ENCODE assay signal across 15 cellular contexts in the genomic region with DNA sequence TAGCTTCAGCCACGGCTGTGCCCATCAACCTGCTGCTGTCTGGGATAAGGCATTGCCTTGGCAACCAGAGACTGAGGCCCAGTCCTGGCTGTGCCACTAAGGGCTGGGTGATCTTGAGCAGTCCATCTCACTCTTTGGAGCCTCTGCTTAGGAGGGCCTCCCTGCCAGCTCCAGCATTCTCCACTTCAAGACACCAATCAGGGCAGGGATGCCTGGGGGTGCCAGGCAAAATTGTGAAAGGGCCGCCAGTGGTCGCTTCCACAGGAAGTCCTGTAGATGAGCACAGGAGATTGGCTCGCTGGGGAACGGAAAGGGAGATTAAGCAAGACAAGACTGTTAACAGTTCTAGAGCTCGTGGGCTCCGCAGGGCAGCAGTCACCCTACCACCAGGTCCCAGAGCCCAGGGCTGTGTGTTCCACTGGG. TPM values are rescaled to one million over a fixed set of nuclear protein-coding genes. Genes with fewer than 3 reads are reported as not detected.
A peak's percentile ranks its signal among the peaks of the same experiment; 100 is the strongest.
DNase-seq lines count a peak whose midpoint lies in the region; ATAC-seq and TF ChIP-seq lines count a peak whose summit lies in the region.
"Had no signal": no experiment of that assay in that cellular context is flagged by ENCODE, and none has a peak within 500 bp of the region (broad histone marks: within the 10 kb centered on the region; RNA-seq: fewer than 3 reads in every experiment).

Gene RAB44, plus strand, starts transcription at position 346 of the 423 bp plus-strand sequence. CDS start 6,410 bp downstream, outside the sequence.

- no peaks in the 10 kb centered on the region for H3K9me3 Mint-ChIP-seq in activated naive CD4-positive, alpha-beta T cell treated with anti-CD3 and anti-CD28 coated beads, Interleukin-2, amount 10 ng/mL, durations not matched to agents 7 days and 5 days
- H3K9me3 Mint-ChIP-seq: WTC11 had no signal

- 95 to 96% methylated on average over 7 of the region's 7 CpGs for WGBS in aorta, 2 donors

- H3K4me1 Mint-ChIP-seq in activated naive CD4-positive, alpha-beta T cell treated with anti-CD3 and anti-CD28 coated beads, Interleukin-2, amount 10 ng/mL, durations not matched to agents 7 days and 5 days = peaks cover 44% of the 10 kb centered on the region

- CTCF ChIA-PET in activated naive CD4-positive, alpha-beta T cell treated with anti-CD3 and anti-CD28 coated beads, Interleukin-2, amount 10 ng/mL, durations not matched to agents 7 days and 5 days (lab: Charles Lee) = interaction anchor here (0.7 kb wide), 1 partner anchor 82 kb away, joined by 3 read pairs; no protein-coding TSS in a partner anchor

- H3K27ac Mint-ChIP-seq in activated naive CD4-positive, alpha-beta T cell treated with anti-CD3 and anti-CD28 coated beads, Interleukin-2, amount 10 ng/mL, durations not matched to agents 7 days and 5 days = peak within 1 kb of the TSS; percentile 43
- H3K27ac Mint-ChIP-seq: WTC11 had no signal

- H3K4me3 ChIP-seq in lower lobe of right lung = no peak within 1 kb of the TSS
- no peak within 1 kb of the TSS for H3K4me3 ChIP-seq in aorta (ENCODE audit: low read length in 2 of 2)
- H3K4me3 ChIP-seq: left ventricle myocardium inferior had no signal

- ATAC-seq in lower lobe of right lung (peak; percentile 25 to 47), aorta (ENCODE audit: low FRiP score) (no peak), HG02571 (IDR thresholded peaks at IDR 0.05; ENCODE audit: unreplicated experiment) (no peak), GM18505 (IDR thresholded peaks at IDR 0.05; ENCODE audit: unreplicated experiment) (no peak)
- ATAC-seq: WTC11 had no signal

- DNase-seq in activated naive CD4-positive, alpha-beta T cell treated with anti-CD3 and anti-CD28 coated beads, Interleukin-2, amount 10 ng/mL, durations not matched to agents 7 days and 5 days = no peak
- no peak for DNase-seq in activated naive CD4-positive, alpha-beta T cell treated with Interleukin-2 at 50 U/mL for 16 hours
- DNase-seq in SKM-1 treated with dmso at 0.1 percent for 144 hours (lab: John Stamatoyannopoulos, UW; ENCODE audit: unreplicated experiment) = peak; percentile 91
- DNase-seq in lower lobe of right lung = peak; percentile 54
- peak; percentile 38 to 52 for DNase-seq in aorta
- DNase-seq in NCI-H526 treated with DMSO at 0.1 percent for 48 hours (lab: John Stamatoyannopoulos, UW) = no peak
- DNase-seq: ACHN; activated CD8-positive, alpha-beta memory T cell treated with anti-CD3 and anti-CD28 coated beads, Interleukin-2, amount 50 U/mL, for 4 hours; anterior cingulate cortex; left ventricle myocardium inferior had no signal

- H3K9me3 ChIP-seq in lower lobe of right lung (no peaks in the 10 kb centered on the region), aorta (ENCODE audit: control insufficient read depth, low read length) (no peaks in the 10 kb centered on the region)
- H3K9me3 ChIP-seq: left ventricle myocardium inferior had no signal

- no peak for TF ChIP-seq CTCF in lower lobe of right lung (IDR thresholded peaks at IDR 0.05)

- H3K36me3 ChIP-seq in lower lobe of right lung = no peaks in the 10 kb centered on the region
- H3K36me3 ChIP-seq in aorta (ENCODE audit: control insufficient read depth in 1 of 2, insufficient read depth in 2 of 2, low read length in 1 of 2) = no peaks in the 10 kb centered on the region
- H3K36me3 ChIP-seq: left ventricle myocardium inferior had no signal

- H3K4me1 ChIP-seq in lower lobe of right lung = peaks cover 8% of the 10 kb centered on the region
- H3K4me1 ChIP-seq in aorta (ENCODE audit: control insufficient read depth in 1 of 2, insufficient read depth in 2 of 2, low read length in 2 of 2) = no peaks in the 10 kb centered on the region

- intact Hi-C loops in lower lobe of right lung (cut with DNase I) = no loop called here
- intact Hi-C loops in aorta (cut with DNase I) = no loop called here

- no peaks in the 10 kb centered on the region for H3K36me3 Mint-ChIP-seq in activated naive CD4-positive, alpha-beta T cell treated with anti-CD3 and anti-CD28 coated beads, Interleukin-2, amount 10 ng/mL, durations not matched to agents 7 days and 5 days
- H3K36me3 Mint-ChIP-seq: WTC11 had no signal

- no peaks in the 10 kb centered on the region for H3K27me3 ChIP-seq in lower lobe of right lung (ENCODE audit: low read depth)
- no peaks in the 10 kb centered on the region for H3K27me3 ChIP-seq in aorta (ENCODE audit: control insufficient read depth in 1 of 2, insufficient read depth in 2 of 2, low read length in 1 of 2)

- H3K27ac ChIP-seq in lower lobe of right lung (no peak within 1 kb of the TSS), aorta (ENCODE audit: low read depth in 1 of 2, low read length in 2 of 2) (no peak within 1 kb of the TSS)
- H3K27ac ChIP-seq: left ventricle myocardium inferior had no signal

- H3K27me3 Mint-ChIP-seq in activated naive CD4-positive, alpha-beta T cell treated with anti-CD3 and anti-CD28 coated beads, Interleukin-2, amount 10 ng/mL, durations not matched to agents 7 days and 5 days = peaks cover 27% of the 10 kb centered on the region

- TF ChIP-seq POLR2A in GM18505 (IDR thresholded peaks at IDR 0.05; ENCODE audit: borderline replicate concordance, extremely low read depth, insufficient read depth, insufficient read length) = no peak

- no peak within 1 kb of the TSS for H3K4me3 Mint-ChIP-seq in activated naive CD4-positive, alpha-beta T cell treated with anti-CD3 and anti-CD28 coated beads, Interleukin-2, amount 10 ng/mL, durations not matched to agents 7 days and 5 days
- H3K4me3 Mint-ChIP-seq: WTC11 had no signal

RNA-seq across cellular contexts. Expression of gene RAB44, which starts in this region (rescaled TPM):
- 0.95 TPM for total RNA-seq in lower lobe of right lung
- under 1 TPM; 0.29 to 0.66 TPM for total RNA-seq in aorta
- polyA plus RNA-seq in aorta = not detected
- total RNA-seq: M059J, SK-MEL-5 had no signal

Comparison
In these comparisons a context has a peak if more than half of its experiments do, and no peak if none do; other contexts are left out.
1. Peak in DNase-seq and ATAC-seq in lower lobe of right lung; RNA of the gene not detected or under 1 TPM.
2. Peak in DNase-seq in aorta; RNA of the gene not detected or under 1 TPM.